In genomic region chr5:62562867-62563266, GRCh38 we compare ENCODE assay signal across 2 cellular contexts.
TF ChIP-seq lines count a peak whose summit lies in the region.

No MANE protein-coding gene starts in this region.

TF ChIP-seq in SK-N-SH, 30 proteins besides CTCF, POLR2A, EP300 and RAD21 (continued from another document):
- TF ChIP-seq USF2 (IDR thresholded peaks at IDR 0.05; ENCODE audit: borderline replicate concordance, low read depth, low read length) (no peak), USF1 (IDR thresholded peaks at IDR 0.05; ENCODE audit: borderline replicate concordance, low read depth) (no peak), JUND (IDR thresholded peaks at IDR 0.05) (no peak), POLR2AphosphoS5 (IDR thresholded peaks at IDR 0.05; ENCODE audit: low read depth, low read length) (no peak), MEF2A (IDR thresholded peaks at IDR 0.05; ENCODE audit: borderline replicate concordance, low read depth) (no peak), TAF1 (IDR thresholded peaks at IDR 0.05; ENCODE audit: borderline replicate concordance, low read depth, low read length) (no peak), TCF12 (IDR thresholded peaks at IDR 0.05) (no peak), FOXJ3 (CRISPR knock-in tag; IDR thresholded peaks at IDR 0.05) (no peak), FOSL2 (IDR thresholded peaks at IDR 0.05; ENCODE audit: borderline replicate concordance, low read depth) (no peak), REST (IDR thresholded peaks at IDR 0.05; ENCODE audit: low read depth, low read length) (no peak), EZH2phosphoT487 (IDR thresholded peaks at IDR 0.05; ENCODE audit: borderline replicate concordance, low read depth) (no peak)

TF ChIP-seq in WTC11, 78 proteins besides CTCF, POLR2A, EP300 and RAD21 (continued from another document):
- TF ChIP-seq PREB (CRISPR knock-in tag; IDR thresholded peaks at IDR 0.05; ENCODE audit: borderline replicate concordance): no peak
- TF ChIP-seq ZNF532 (CRISPR knock-in tag; IDR thresholded peaks at IDR 0.05; ENCODE audit: borderline replicate concordance): no peak
